ENCODE assay signal across 1 cellular context in genomic region chr11:57481315-57481714, GRCh38.
TF ChIP-seq lines count a peak whose summit lies in the region.

No MANE protein-coding gene starts in this region.

TF ChIP-seq in HepG2, 621 proteins besides CTCF, POLR2A, EP300 and RAD21:
- TF ChIP-seq RARG (CRISPR knock-in tag; IDR thresholded peaks at IDR 0.05; ENCODE audit: low read depth): no peak
- peak; percentile 81 for TF ChIP-seq PCBP2 (optimal IDR thresholded peaks at IDR 0.05; ENCODE audit: low read depth, low read length, poor library complexity, severe bottlenecking)
- TF ChIP-seq HNRNPK (IDR thresholded peaks at IDR 0.05; ENCODE audit: low read depth, low read length, poor library complexity, severe bottlenecking): peak; percentile 65
- TF ChIP-seq ZMAT3 (CRISPR knock-in tag; conservative IDR thresholded peaks at IDR 0.05): no peak
